27 cellular contexts compared by ENCODE assay signal in genomic region chr12:93047118-93047517, GRCh38.
DNase-seq lines count a peak whose midpoint lies in the region; ATAC-seq, FAIRE-seq and TF ChIP-seq lines count a peak whose summit lies in the region.
"Had no signal": no experiment of that assay in that cellular context is flagged by ENCODE, and none has a peak within 500 bp of the region (broad histone marks: within the 10 kb centered on the region; RNA-seq: fewer than 3 reads in every experiment).

No MANE protein-coding gene starts in this region.

- no peaks in the 10 kb centered on the region for H3F3A ChIP-seq in smooth muscle cell (ENCODE audit: low read depth)

- no peak overlapping the region for H3K4me2 ChIP-seq in HCT116 (ENCODE audit: low read length)
- H3K4me2 ChIP-seq in K562 (ENCODE audit: insufficient read depth, low read length) = no peak overlapping the region
- no peak overlapping the region for H3K4me2 ChIP-seq in smooth muscle cell
- H3K4me2 ChIP-seq: A549; BLaER1 treated with 17β-estradiol and CSF1 and Interleukin-3, amounts not matched to agents 10 nM and 100 nM had no signal

- H3K79me2 ChIP-seq in HCT116 (ENCODE audit: insufficient read depth, low read length) (no peaks in the 10 kb centered on the region), K562 (ENCODE audit: control insufficient read depth, insufficient read depth, low read length) (no peaks in the 10 kb centered on the region), smooth muscle cell (ENCODE audit: low read depth) (no peaks in the 10 kb centered on the region)

- H3K4me1 ChIP-seq in HCT116 (ENCODE audit: control insufficient read depth in 1 of 2, insufficient read depth in 2 of 2, low read length in 2 of 2) = peaks cover 6 to 8% of the 10 kb centered on the region in 2 experiments; a peak in 3 of 4 replicates
- H3K4me1 ChIP-seq in K562 (replicated peaks in 1 of 2; ENCODE audit: control insufficient read depth in 2 of 2, insufficient read depth in 2 of 2, low read length in 2 of 2) = peaks cover 0 to 19% of the 10 kb centered on the region in 2 experiments; a peak in 4 of 5 replicates
- H3K4me1 ChIP-seq in foreskin keratinocyte = peaks cover 7% of the 10 kb centered on the region
- H3K4me1 ChIP-seq in smooth muscle cell (ENCODE audit: low read depth) = no peaks in the 10 kb centered on the region
- H3K4me1 ChIP-seq: A549; BE2C; BLaER1 treated with 17β-estradiol and CSF1 and Interleukin-3, amounts not matched to agents 10 nM and 100 nM had no signal

- POLR2A ChIA-PET in HCT116 (lab: Charles Lee) (no interaction called here), K562 (lab: Yijun Ruan, JAX) (no interaction called here)

- TF ChIP-seq CTCF in HCT116 (IDR thresholded peaks at IDR 0.05 in 2 of 3, conservative IDR thresholded peaks at IDR 0.05 in 1 of 3; ENCODE audit: borderline replicate concordance in 1 of 3, insufficient read depth in 1 of 3, low read depth in 2 of 3, low read length in 2 of 3) (peak in 2 of 3 experiments; percentile 5 to 26; a peak in 2 of 6 replicates), K562 (IDR thresholded peaks at IDR 0.05 in 2 of 3, conservative IDR thresholded peaks at IDR 0.05 in 1 of 3; ENCODE audit: insufficient read depth in 2 of 3, low read depth in 1 of 3, low read length in 3 of 3) (no peak), foreskin keratinocyte (conservative IDR thresholded peaks at IDR 0.05) (peak; percentile 6), smooth muscle cell (IDR thresholded peaks at IDR 0.05; ENCODE audit: borderline replicate concordance, insufficient read depth, poor library complexity, severe bottlenecking) (no peak)

- WGBS in K562 (ENCODE audit: insufficient coverage, low coverage, missing lambda C conversion rate) = 33% methylated on average over 1 of the region's 1 CpG
- 100% methylated on average over 1 of the region's 1 CpG for WGBS in smooth muscle cell (ENCODE audit: low lambda C conversion rate)

- no peaks in the 10 kb centered on the region for H3K36me3 ChIP-seq in HCT116 (ENCODE audit: control insufficient read depth in 1 of 2, insufficient read depth in 2 of 2, low read length in 2 of 2)
- no peaks in the 10 kb centered on the region for H3K36me3 ChIP-seq in K562 (ENCODE audit: control insufficient read depth, insufficient read depth, low read length)
- no peaks in the 10 kb centered on the region for H3K36me3 ChIP-seq in smooth muscle cell (ENCODE audit: low read depth)
- H3K36me3 ChIP-seq: BE2C; BLaER1 treated with 17β-estradiol and CSF1 and Interleukin-3, amounts not matched to agents 10 nM and 100 nM had no signal

- no peak for TF ChIP-seq EP300 in K562 (IDR thresholded peaks at IDR 0.05; ENCODE audit: low read length)

- DNase-seq in NCI-H82 (lab: John Stamatoyannopoulos, UW) (peak; percentile 9), NCI-H82 treated with DMSO at 0.1 percent for 48 hours (lab: John Stamatoyannopoulos, UW; ENCODE audit: unreplicated experiment) (no peak), HCT116 (ENCODE audit: low read depth, low spot score) (no peak), K562 (ENCODE audit: extremely low read depth in 1 of 4, low spot score in 3 of 4) (no peak), foreskin keratinocyte (no peak), smooth muscle cell (lab: John Stamatoyannopoulos, UW; ENCODE audit: unreplicated experiment) (no peak)
- DNase-seq: 8988T; ACHN; AML-193; BE2C; CD4-positive, alpha-beta T cell; CD8-positive, alpha-beta memory T cell; DMS 273 treated with DMSO at 0.1 percent for 48 hours; EL; GDM1; GM23248; H7; HCEC 1CT had no signal

- no peak overlapping the region for H3K9ac ChIP-seq in HCT116 (ENCODE audit: low read length)
- no peak overlapping the region for H3K9ac ChIP-seq in K562 (ENCODE audit: insufficient read depth in 1 of 2, low read depth in 2 of 2, low read length in 2 of 2)
- H3K9ac ChIP-seq in smooth muscle cell (ENCODE audit: low read depth) = no peak overlapping the region
- H3K9ac ChIP-seq: BLaER1 treated with 17β-estradiol and CSF1 and Interleukin-3, amounts not matched to agents 10 nM and 100 nM; GM23248 had no signal

- BruUV-seq in HCT116 (replicated peaks; lab: Mats Ljungman, UMichigan) = no TSS peak
- BruUV-seq in K562 (replicated peaks; lab: Mats Ljungman, UMichigan) = no TSS peak

- no peaks in the 10 kb centered on the region for H3K27me3 ChIP-seq in HCT116 (ENCODE audit: insufficient read depth, low read length)
- no peaks in the 10 kb centered on the region; a peak in 2 of 5 replicates for H3K27me3 ChIP-seq in K562 (ENCODE audit: control insufficient read depth in 2 of 2, insufficient read depth in 2 of 2, low read length in 2 of 2)
- H3K27me3 ChIP-seq in foreskin keratinocyte = no peaks in the 10 kb centered on the region
- no peaks in the 10 kb centered on the region for H3K27me3 ChIP-seq in smooth muscle cell (ENCODE audit: low read depth)
- H3K27me3 ChIP-seq: BE2C; BLaER1 treated with 17β-estradiol and CSF1 and Interleukin-3, amounts not matched to agents 10 nM and 100 nM had no signal

- no peaks in the 10 kb centered on the region for H3K9me3 ChIP-seq in HCT116 (ENCODE audit: control insufficient read depth in 1 of 2, insufficient read depth in 1 of 2, low read depth in 1 of 2, low read length in 2 of 2)
- no peaks in the 10 kb centered on the region for H3K9me3 ChIP-seq in K562 (replicated peaks; ENCODE audit: control insufficient read depth, insufficient read depth, low read depth, low read length)
- H3K9me3 ChIP-seq in smooth muscle cell (replicated peaks; ENCODE audit: low read depth) = no peaks in the 10 kb centered on the region
- H3K9me3 ChIP-seq: A549; BE2C; BLaER1 treated with 17β-estradiol and CSF1 and Interleukin-3, amounts not matched to agents 10 nM and 100 nM had no signal

- in situ Hi-C loops in K562 (cut with MboI) = no loop called here

- H3K4me3 ChIP-seq in HCT116 (replicated peaks in 1 of 2; ENCODE audit: low read depth in 1 of 2, low read length in 2 of 2) (no peak overlapping the region), K562 (no peak overlapping the region), smooth muscle cell (no peak overlapping the region)
- H3K4me3 ChIP-seq: A549; BLaER1 treated with 17β-estradiol and CSF1 and Interleukin-3, amounts not matched to agents 10 nM and 100 nM; GM12878; GM23248 had no signal

- H4K20me1 ChIP-seq in HCT116 (ENCODE audit: insufficient read depth) = no peaks in the 10 kb centered on the region
- H4K20me1 ChIP-seq in K562 (replicated peaks; ENCODE audit: control insufficient read depth, insufficient read depth, low read length) = no peaks in the 10 kb centered on the region
- H4K20me1 ChIP-seq in smooth muscle cell (ENCODE audit: low read depth) = no peaks in the 10 kb centered on the region
- H4K20me1 ChIP-seq: BLaER1 treated with 17β-estradiol and CSF1 and Interleukin-3, amounts not matched to agents 10 nM and 100 nM had no signal

- H3K9me2 ChIP-seq in HCT116 (ENCODE audit: insufficient read depth) = no peaks in the 10 kb centered on the region

- ATAC-seq in HCT116 (no peak; the same call in 1 of the 2 replicates), K562 (no peak), foreskin keratinocyte (no peak), GM18861 (IDR thresholded peaks at IDR 0.05; ENCODE audit: unreplicated experiment) (no peak), HG02852 (IDR thresholded peaks at IDR 0.05; ENCODE audit: unreplicated experiment) (no peak)
- ATAC-seq: A549, GM12878 had no signal

- TF ChIP-seq POLR2A in HCT116 (IDR thresholded peaks at IDR 0.05; ENCODE audit: borderline replicate concordance, extremely low read depth, insufficient read depth, insufficient read length) = no peak
- TF ChIP-seq POLR2A in K562 (conservative IDR thresholded peaks at IDR 0.05) = no peak

- H3K27ac ChIP-seq in HCT116 (ENCODE audit: low read depth, low read length) (no peak overlapping the region), K562 (ENCODE audit: extremely low read depth, low read depth, low read length) (no peak overlapping the region), foreskin keratinocyte (no peak overlapping the region), smooth muscle cell (ENCODE audit: low read depth) (no peak overlapping the region)
- H3K27ac ChIP-seq: A549; BLaER1 treated with 17β-estradiol and CSF1 and Interleukin-3, amounts not matched to agents 10 nM and 100 nM; GM23248 had no signal

- CTCF ChIA-PET in HCT116 (lab: Charles Lee) = no interaction called here
- CTCF ChIA-PET in K562 (lab: Yijun Ruan, JAX; ENCODE audit: low intra/inter-chr PET ratio) = no interaction called here

- TF ChIP-seq RAD21 in HCT116 (IDR thresholded peaks at IDR 0.05; ENCODE audit: low read depth) (no peak), K562 (CRISPR knock-in tag; conservative IDR thresholded peaks at IDR 0.05 in 1 of 2, IDR thresholded peaks at IDR 0.05 in 1 of 2) (no peak)

- intact Hi-C loops in HCT116 (cut with micrococcal nuclease) = no loop called here
- intact Hi-C loops in K562 (cut with micrococcal nuclease) = no loop called here

- no peak for FAIRE-seq in K562 (lab: Jason Lieb, UNC)
- FAIRE-seq: A549, D721Med, GM12878, GM18507, GM19239, H1 had no signal

- RAD21 ChIA-PET in HCT116 (lab: Charles Lee; ENCODE audit: low non-redundant PET in 1 of 2, low total read pairs in 2 of 2, uncharacterized antibody in 2 of 2, unreplicated experiment in 2 of 2) = no interaction called here

- H2AFZ ChIP-seq in HCT116 (ENCODE audit: low read depth, low read length, poor library complexity, severe bottlenecking) (no peak overlapping the region), K562 (ENCODE audit: low read depth, low read length) (no peak overlapping the region), smooth muscle cell (ENCODE audit: low read depth) (no peak overlapping the region)
- H2AFZ ChIP-seq: GM23248 had no signal

- no peaks in the 10 kb centered on the region for H3K9me1 ChIP-seq in K562 (ENCODE audit: control insufficient read depth, insufficient read depth, low read length)

TF ChIP-seq in HCT116, 20 proteins besides CTCF, POLR2A, EP300 and RAD21:
- TF ChIP-seq, protein P1, sequence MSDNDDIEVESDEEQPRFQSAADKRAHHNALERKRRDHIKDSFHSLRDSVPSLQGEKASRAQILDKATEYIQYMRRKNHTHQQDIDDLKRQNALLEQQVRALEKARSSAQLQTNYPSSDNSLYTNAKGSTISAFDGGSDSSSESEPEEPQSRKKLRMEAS (IDR thresholded peaks at IDR 0.05) = no peak
- TF ChIP-seq CBX3 (IDR thresholded peaks at IDR 0.05; ENCODE audit: low read depth) = no peak
- no peak for TF ChIP-seq SIN3A (IDR thresholded peaks at IDR 0.05; ENCODE audit: low read depth)
- TF ChIP-seq CEBPB (IDR thresholded peaks at IDR 0.05; ENCODE audit: low read depth) = no peak
- TF ChIP-seq FOSL1 (IDR thresholded peaks at IDR 0.05; ENCODE audit: low read depth) = no peak
- no peak for TF ChIP-seq SP1 (IDR thresholded peaks at IDR 0.05; ENCODE audit: low read depth)

TF ChIP-seq in K562, 482 proteins besides CTCF, POLR2A, EP300 and RAD21:
- no peak for TF ChIP-seq BRD9 (IDR thresholded peaks at IDR 0.05; ENCODE audit: low read depth, partially characterized antibody)
- TF ChIP-seq CEBPB (tag; IDR thresholded peaks at IDR 0.05) = peak; percentile 34; the same call in 1 of the 2 replicates
- no peak for TF ChIP-seq CC2D1A (IDR thresholded peaks at IDR 0.05)
- no peak for TF ChIP-seq CEBPG (CRISPR knock-in tag; IDR thresholded peaks at IDR 0.05)
- TF ChIP-seq CEBPG (tag; conservative IDR thresholded peaks at IDR 0.05 in 1 of 2, IDR thresholded peaks at IDR 0.05 in 1 of 2) = peak in 1 of 2 experiments; percentile 33; a peak in 1 of 4 replicates

Comparison
In these comparisons a context has a peak if more than half of its experiments do, and no peak if none do; other contexts are left out.
1. CTCF ChIP-seq: peak in HCT116 (2 of 3) and foreskin keratinocyte (single experiment); none in K562 (0 of 3) and smooth muscle cell (single experiment).